8 cellular contexts compared by ENCODE assay signal in the genomic region with DNA sequence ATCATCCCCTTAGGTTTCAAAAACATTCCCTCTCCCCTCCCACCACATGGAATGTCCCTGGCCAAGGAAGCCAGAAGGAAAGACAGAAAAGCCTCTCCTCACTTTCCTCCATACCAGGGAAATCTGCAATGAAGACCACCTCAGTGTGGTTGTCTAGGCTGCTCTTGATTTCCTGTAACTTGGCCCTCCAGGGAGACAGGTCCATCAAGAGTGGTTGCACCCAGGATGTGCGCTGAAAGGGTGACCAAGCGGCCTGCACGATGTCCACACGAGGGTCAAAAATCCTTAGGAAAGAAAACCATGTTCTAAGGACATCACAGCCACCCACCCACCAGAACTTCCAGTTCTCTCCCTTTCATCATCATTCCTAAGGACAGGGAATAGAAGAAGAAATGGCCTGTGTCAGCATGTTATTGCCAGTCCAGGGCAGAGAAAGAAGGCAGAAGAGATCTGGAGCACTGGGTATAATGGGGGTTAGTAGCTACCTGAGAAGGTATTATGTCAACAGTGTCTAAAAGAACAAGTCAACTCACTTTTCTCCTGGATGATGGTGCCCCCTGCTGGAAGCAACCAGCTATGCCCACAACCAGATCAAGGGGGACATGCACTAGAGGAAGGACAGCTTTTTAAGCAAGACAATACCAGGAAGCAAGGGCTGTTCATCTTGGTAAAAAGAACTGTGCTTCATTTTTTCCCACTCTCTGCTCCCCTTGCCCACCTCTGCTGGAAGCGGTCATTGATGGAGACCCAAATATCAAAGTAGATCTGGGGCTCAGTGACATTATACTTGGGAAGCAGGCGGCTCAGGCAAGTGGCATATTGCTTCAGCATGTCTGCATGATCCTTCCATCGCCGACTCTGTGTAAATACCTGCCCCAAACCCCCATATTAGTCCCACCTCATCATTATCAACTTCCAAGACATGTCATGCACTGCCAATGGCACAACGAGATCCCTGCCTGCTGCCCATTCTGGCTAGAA. TPM values are rescaled to one million over a fixed set of nuclear protein-coding genes. Genes with fewer than 3 reads are reported as not detected.
DNase-seq lines count a peak whose midpoint lies in the region; ATAC-seq, FAIRE-seq and TF ChIP-seq lines count a peak whose summit lies in the region.

No MANE protein-coding gene starts in this region.

- DNase-seq in GM12891 (ENCODE audit: insufficient read length, low spot score) = peak; percentile 46
- peak; percentile 53 for DNase-seq in NCI-H510A (lab: John Stamatoyannopoulos, UW)
- DNase-seq in activated CD4-positive, CD25-positive, alpha-beta regulatory T cell treated with anti-CD3 and anti-CD28 coated beads, Interleukin-2, amount 50 U/mL, for 72 hours = peak; percentile 83
- peak; percentile 85 to 89 for DNase-seq in central memory CD8-positive, alpha-beta T cell (ENCODE audit: low spot score in 2 of 2)
- peak; percentile 74 to 86 for DNase-seq in left colon
- DNase-seq in stimulated activated CD4-positive, alpha-beta T cell treated with anti-CD3 and anti-CD28 coated beads, Interleukin-4, amount 100 ng/mL, for 24 hours = peak; percentile 90

- no peaks in the 10 kb centered on the region for H3K9me3 Mint-ChIP-seq in central memory CD8-positive, alpha-beta T cell

- FAIRE-seq in GM12891 (lab: Jason Lieb, UNC) = peak; percentile 87

- ATAC-seq in HG03196 (IDR thresholded peaks at IDR 0.05; ENCODE audit: unreplicated experiment) (peak; percentile 55), left colon (peak; percentile 78), HG02938 (IDR thresholded peaks at IDR 0.05; ENCODE audit: unreplicated experiment) (no peak)
- ATAC-seq in central memory CD8-positive, alpha-beta T cell (replicated peaks; ENCODE audit: extremely low read depth, poor library complexity, severe bottlenecking) = peak; percentile 91

- peak overlapping the region; percentile 13 for H3K27ac Mint-ChIP-seq in central memory CD8-positive, alpha-beta T cell (ENCODE audit: low read depth)

- no peaks in the 10 kb centered on the region for H3K27me3 Mint-ChIP-seq in central memory CD8-positive, alpha-beta T cell

- TF ChIP-seq POLR2A in GM12891 (IDR thresholded peaks at IDR 0.05; ENCODE audit: low read depth, low read length) = no peak

- peaks cover 5% of the 10 kb centered on the region for H3K4me1 Mint-ChIP-seq in central memory CD8-positive, alpha-beta T cell

- intact Hi-C loops in left colon (cut with DNase I, micrococcal nuclease) = loop anchor here (2.0 to 5.0 kb wide), 2 partner anchors 130 to 131 kb away; no protein-coding TSS in a partner anchor

- peaks cover 22% of the 10 kb centered on the region for H3K36me3 Mint-ChIP-seq in central memory CD8-positive, alpha-beta T cell (ENCODE audit: insufficient read depth)

- H3K4me3 Mint-ChIP-seq in central memory CD8-positive, alpha-beta T cell = no peak overlapping the region

TF ChIP-seq in GM12891, 5 proteins besides CTCF, POLR2A, EP300 and RAD21:
- no peak for TF ChIP-seq SPI1 (IDR thresholded peaks at IDR 0.05; ENCODE audit: low read depth, low read length)
- TF ChIP-seq POLR2AphosphoS5 (IDR thresholded peaks at IDR 0.05; ENCODE audit: low read depth, low read length) = no peak
- no peak for TF ChIP-seq TAF1 (IDR thresholded peaks at IDR 0.05; ENCODE audit: low read depth, low read length)
- TF ChIP-seq PAX5 (IDR thresholded peaks at IDR 0.05; ENCODE audit: insufficient read depth, low read length, severe bottlenecking) = no peak
- no peak for TF ChIP-seq POU2F2 (IDR thresholded peaks at IDR 0.05; ENCODE audit: low read depth, low read length)

RNA-seq across cellular contexts. Expression of a gene that starts 9.3 kb away (rescaled TPM):
- 19.4 TPM for polyA plus RNA-seq in GM12891 (2012; ENCODE audit: low read depth, missing spikeins)
- 10 to 100 TPM; 25.1 to 27.8 TPM for total RNA-seq in left colon

RNA-seq across cellular contexts. Expression of a gene that starts 13.0 kb away (rescaled TPM):
- polyA plus RNA-seq in GM12891 (2012; ENCODE audit: low read depth, missing spikeins) = 197 TPM
- 100 to 1,000 TPM; 147 to 173 TPM for total RNA-seq in left colon

RNA-seq across cellular contexts. Expression of a gene that starts 25.4 kb away (rescaled TPM):
- 141 TPM for polyA plus RNA-seq in GM12891 (2012; ENCODE audit: low read depth, missing spikeins)
- 100 to 1,000 TPM; 268 to 282 TPM for total RNA-seq in left colon

RNA-seq across cellular contexts. Expression of a gene that starts 32.2 kb away (rescaled TPM):
- 62.7 TPM for polyA plus RNA-seq in GM12891 (2012; ENCODE audit: low read depth, missing spikeins)
- 10 to 100 TPM; 20.1 to 20.4 TPM for total RNA-seq in left colon

RNA-seq across cellular contexts. Expression of a gene that starts 43.6 kb away (rescaled TPM):
- polyA plus RNA-seq in GM12891 (2012; ENCODE audit: low read depth, missing spikeins) = 243 TPM
- total RNA-seq in left colon = 10 to 100 TPM; 78.8 to 84.2 TPM
